In genomic region chr3:12964713-12965612, GRCh38 we compare ENCODE assay signal across 11 cellular contexts.
DNase-seq lines count a peak whose midpoint lies in the region; TF ChIP-seq lines count a peak whose summit lies in the region.
"Had no signal": no experiment of that assay in that cellular context is flagged by ENCODE, and none has a peak within 500 bp of the region (broad histone marks: within the 10 kb centered on the region; RNA-seq: fewer than 3 reads in every experiment).

No MANE protein-coding gene starts in this region.

- H3K27ac ChIP-seq in angular gyrus (ENCODE audit: low read depth, low read length) (peak overlapping the region; percentile 57), tibial nerve (peak overlapping the region in 3 of 4 donors; percentile 29 to 89 (median 76)), A673 (ENCODE audit: low read depth, low read length, poor library complexity, severe bottlenecking) (no peak overlapping the region)
- H3K27ac ChIP-seq: cardiac muscle cell, PC-9 had no signal

- H3K36me3 Mint-ChIP-seq in T-helper 1 cell treated with Interleukin-12 subunit alpha and Interleukin-12 subunit beta and Interleukin-4 antibody, amounts not matched to agents 30 μg/mL and 1 μg/mL, for 36 hours (ENCODE audit: low read depth), result peaks cover 16% of the 10 kb centered on the region

- POLR2A ChIA-PET in A673 (lab: Charles Lee; ENCODE audit: low non-redundant PET), result no interaction called here

- peak overlapping the region; percentile 14 for H3K4me3 Mint-ChIP-seq in T-helper 1 cell treated with Interleukin-12 subunit alpha and Interleukin-12 subunit beta and Interleukin-4 antibody, amounts not matched to agents 30 μg/mL and 1 μg/mL, for 36 hours

- H3K27me3 ChIP-seq in tibial nerve (no peaks in the 10 kb centered on the region), A673 (replicated peaks; ENCODE audit: insufficient read depth, low read depth, low read length, poor library complexity) (no peaks in the 10 kb centered on the region)
- H3K27me3 ChIP-seq: cardiac muscle cell had no signal

- H3K4me1 Mint-ChIP-seq in T-helper 1 cell treated with Interleukin-12 subunit alpha and Interleukin-12 subunit beta and Interleukin-4 antibody, amounts not matched to agents 30 μg/mL and 1 μg/mL, for 36 hours (ENCODE audit: low read depth), result peaks cover 68% of the 10 kb centered on the region

- no peaks in the 10 kb centered on the region for H3K9me3 ChIP-seq in tibial nerve
- no peaks in the 10 kb centered on the region for H3K9me3 ChIP-seq in A673 (ENCODE audit: low read depth, low read length, poor library complexity, severe bottlenecking)

- TF ChIP-seq CTCF in tibial nerve (IDR thresholded peaks at IDR 0.05), result no peak
- TF ChIP-seq CTCF in A673 (conservative IDR thresholded peaks at IDR 0.05; ENCODE audit: low read depth, low read length), result no peak

- no peaks in the 10 kb centered on the region for H3K36me3 ChIP-seq in tibial nerve
- no peaks in the 10 kb centered on the region for H3K36me3 ChIP-seq in A673 (ENCODE audit: insufficient read depth, low read length, poor library complexity, severe bottlenecking)
- H3K36me3 ChIP-seq: cardiac muscle cell had no signal

- 60% methylated on average over 11 of the region's 11 CpGs for WGBS in tibial nerve, 2 donors

- TF ChIP-seq POLR2A in tibial nerve (IDR thresholded peaks at IDR 0.05), result no peak

- H3K4me1 ChIP-seq in tibial nerve, result peaks cover 3 to 88% (median 51%) of the 10 kb centered on the region in 4 donors
- peaks cover 6% of the 10 kb centered on the region for H3K4me1 ChIP-seq in A673 (ENCODE audit: insufficient read depth, low read length, poor library complexity, severe bottlenecking)

- CTCF ChIA-PET in A673 (lab: Charles Lee), result no interaction called here

- BruUV-seq in A673 (replicated peaks; lab: Mats Ljungman, UMichigan), result no TSS peak

- H3K4me3 ChIP-seq in tibial nerve, result no peak overlapping the region
- no peak overlapping the region for H3K4me3 ChIP-seq in A673 (ENCODE audit: low read depth, low read length, poor library complexity, severe bottlenecking)
- H3K4me3 ChIP-seq: cardiac muscle cell, PC-9, skin epidermis had no signal

- H3K9me3 Mint-ChIP-seq in T-helper 1 cell treated with Interleukin-12 subunit alpha and Interleukin-12 subunit beta and Interleukin-4 antibody, amounts not matched to agents 30 μg/mL and 1 μg/mL, for 36 hours, result no peaks in the 10 kb centered on the region

- no peak for TF ChIP-seq EP300 in tibial nerve (IDR thresholded peaks at IDR 0.05)

- intact Hi-C loops in A673 (cut with micrococcal nuclease; ENCODE audit: unreplicated experiment), result no loop called here

- H3K27ac Mint-ChIP-seq in T-helper 1 cell treated with Interleukin-12 subunit alpha and Interleukin-12 subunit beta and Interleukin-4 antibody, amounts not matched to agents 30 μg/mL and 1 μg/mL, for 36 hours, result peak overlapping the region; percentile 26

- no peaks in the 10 kb centered on the region for H3K27me3 Mint-ChIP-seq in T-helper 1 cell treated with Interleukin-12 subunit alpha and Interleukin-12 subunit beta and Interleukin-4 antibody, amounts not matched to agents 30 μg/mL and 1 μg/mL, for 36 hours (ENCODE audit: low read depth)

- DNase-seq in T-helper 1 cell (no peak), medulla oblongata (ENCODE audit: extremely low spot score) (peak; percentile 10), tibial nerve (ENCODE audit: low spot score in 2 of 2) (no peak), A673 (ENCODE audit: low spot score) (no peak), amygdala (lab: John Stamatoyannopoulos, UW) (no peak)
- DNase-seq in activated CD4-positive, alpha-beta T cell treated with anti-CD3 and anti-CD28 coated beads, Interleukin-2, amount 50 U/mL, for 48 hours, result no peak
- DNase-seq: PC-9 had no signal
